9 cellular contexts compared by ENCODE assay signal in genomic region chrX:149525903-149526302, GRCh38. TPM values are rescaled to one million over a fixed set of nuclear protein-coding genes. Genes with fewer than 3 reads are reported as not detected.
DNase-seq lines count a peak whose midpoint lies in the region; ATAC-seq and TF ChIP-seq lines count a peak whose summit lies in the region.
"Not testable (repeated sequence)": the region's sequence is repeated elsewhere in the genome, so short reads cannot be mapped to it uniquely, and the experiment has no call there.
"Had no signal": no experiment of that assay in that cellular context is flagged by ENCODE, and none has a peak within 500 bp of the region (broad histone marks: within the 10 kb centered on the region; RNA-seq: fewer than 3 reads in every experiment).

No MANE protein-coding gene starts in this region.

- H3K4me3 ChIP-seq in SK-N-SH (ENCODE audit: low read depth in 2 of 2, low read length in 1 of 2); right cardiac atrium (ENCODE audit: low read length): not testable (repeated sequence)

- H3K27ac ChIP-seq in SK-N-SH (ENCODE audit: low read depth in 2 of 2, low read length in 1 of 2) (peak overlapping the region; percentile 32 to 45; a peak in 2 of 4 replicates), right cardiac atrium (ENCODE audit: low read length) (peak overlapping the region; percentile 67)

- TF ChIP-seq RAD21 in SK-N-SH (IDR thresholded peaks at IDR 0.05; ENCODE audit: low read length), result not testable (repeated sequence)

- H3K27ac Mint-ChIP-seq in activated naive CD4-positive, alpha-beta T cell treated with anti-CD3 and anti-CD28 coated beads for 36 hours, result peak overlapping the region; percentile 73
- peak overlapping the region; percentile 69 for H3K27ac Mint-ChIP-seq in stimulated activated memory B cell treated with anti-CD40 and anti-IgM and Interleukin-4, amounts not matched to agents 10 μg/mL and 1 μg/mL and 100 μg/mL, for 72 hours

- not testable (repeated sequence) for H2AFZ ChIP-seq in SK-N-SH (ENCODE audit: low read depth)

- H3F3A ChIP-seq in SK-N-SH (replicated peaks; ENCODE audit: insufficient read depth), result not testable (repeated sequence)

- CTCF ChIA-PET in SK-N-SH (lab: Yijun Ruan, JAX), result interaction anchor here (1.2 kb wide), 1 partner anchor 14 kb away, joined by 6 read pairs; no protein-coding TSS in a partner anchor
- CTCF ChIA-PET in activated naive CD4-positive, alpha-beta T cell treated with anti-CD3 and anti-CD28 coated beads for 36 hours (lab: Charles Lee), result not testable (repeated sequence)

- H3K4me3 Mint-ChIP-seq in activated naive CD4-positive, alpha-beta T cell treated with anti-CD3 and anti-CD28 coated beads for 36 hours, result not testable (repeated sequence)
- H3K4me3 Mint-ChIP-seq in stimulated activated memory B cell treated with anti-CD40 and anti-IgM and Interleukin-4, amounts not matched to agents 10 μg/mL and 1 μg/mL and 100 μg/mL, for 72 hours, result peak overlapping the region; percentile 57

- H3K36me3 ChIP-seq in SK-N-SH (replicated peaks in 1 of 2; ENCODE audit: control insufficient read depth in 1 of 2, insufficient read depth in 2 of 2, low read length in 1 of 2), result not testable (repeated sequence)

- TF ChIP-seq CTCF in SK-N-SH (IDR thresholded peaks at IDR 0.05), result not testable (repeated sequence)

- POLR2A ChIA-PET in SK-N-SH (lab: Yijun Ruan, JAX), result not testable (repeated sequence)

- peaks cover 28% of the 10 kb centered on the region for H3K4me1 Mint-ChIP-seq in activated naive CD4-positive, alpha-beta T cell treated with anti-CD3 and anti-CD28 coated beads for 36 hours (ENCODE audit: low read depth)
- H3K4me1 Mint-ChIP-seq in stimulated activated memory B cell treated with anti-CD40 and anti-IgM and Interleukin-4, amounts not matched to agents 10 μg/mL and 1 μg/mL and 100 μg/mL, for 72 hours, result not testable (repeated sequence)

- not testable (repeated sequence) for H3K36me3 Mint-ChIP-seq in activated naive CD4-positive, alpha-beta T cell treated with anti-CD3 and anti-CD28 coated beads for 36 hours (ENCODE audit: low read depth); stimulated activated memory B cell treated with anti-CD40 and anti-IgM and Interleukin-4, amounts not matched to agents 10 μg/mL and 1 μg/mL and 100 μg/mL, for 72 hours

- not testable (repeated sequence) for H3K79me2 ChIP-seq in SK-N-SH (ENCODE audit: insufficient read depth)

- peak overlapping the region; percentile 33; the same call in 1 of the 2 replicates for H3K9ac ChIP-seq in SK-N-SH

- not testable (repeated sequence) for H3K27me3 ChIP-seq in SK-N-SH (ENCODE audit: insufficient read depth); right cardiac atrium (ENCODE audit: control insufficient read depth, insufficient read depth)

- not testable (repeated sequence) for H3K27me3 Mint-ChIP-seq in activated naive CD4-positive, alpha-beta T cell treated with anti-CD3 and anti-CD28 coated beads for 36 hours (ENCODE audit: low read depth); stimulated activated memory B cell treated with anti-CD40 and anti-IgM and Interleukin-4, amounts not matched to agents 10 μg/mL and 1 μg/mL and 100 μg/mL, for 72 hours

- DNase-seq in DMS53 (lab: John Stamatoyannopoulos, UW) (peak; percentile 32), right cardiac atrium (peak in 1 of 3 donors; percentile 33)
- not testable (repeated sequence) for DNase-seq in SK-N-SH; activated naive CD4-positive, alpha-beta T cell treated with anti-CD3 and anti-CD28 coated beads for 36 hours

- peaks cover 0 to 13% of the 10 kb centered on the region in 2 experiments; a peak in 1 of 4 replicates for H3K4me1 ChIP-seq in SK-N-SH (ENCODE audit: control insufficient read depth in 1 of 2, insufficient read depth in 2 of 2, low read depth in 1 of 2, low read length in 1 of 2)
- not testable (repeated sequence) for H3K4me1 ChIP-seq in right cardiac atrium (ENCODE audit: control insufficient read depth, insufficient read depth, low read length)

- not testable (repeated sequence) for H3K9me3 Mint-ChIP-seq in activated naive CD4-positive, alpha-beta T cell treated with anti-CD3 and anti-CD28 coated beads for 36 hours; stimulated activated memory B cell treated with anti-CD40 and anti-IgM and Interleukin-4, amounts not matched to agents 10 μg/mL and 1 μg/mL and 100 μg/mL, for 72 hours

- not testable (repeated sequence) for H3K9me2 ChIP-seq in SK-N-SH

- ATAC-seq in GM19455 (IDR thresholded peaks at IDR 0.05; ENCODE audit: unreplicated experiment) (peak; percentile 58), HG02840 (IDR thresholded peaks at IDR 0.05; ENCODE audit: low FRiP score, unreplicated experiment) (peak; percentile 44), HG03469 (IDR thresholded peaks at IDR 0.05; ENCODE audit: unreplicated experiment) (peak; percentile 30), right cardiac atrium (peak; percentile 15 to 24)
- ATAC-seq in stimulated activated memory B cell treated with anti-CD40 and anti-IgM and Interleukin-4, amounts not matched to agents 10 μg/mL and 1 μg/mL and 100 μg/mL, for 72 hours, result peak; percentile 73

- H3K9me3 ChIP-seq in SK-N-SH; right cardiac atrium (ENCODE audit: control insufficient read depth, low read length): not testable (repeated sequence)

- not testable (repeated sequence) for H4K20me1 ChIP-seq in SK-N-SH (ENCODE audit: insufficient read depth)

- intact Hi-C loops in activated naive CD4-positive, alpha-beta T cell treated with anti-CD3 and anti-CD28 coated beads for 36 hours (cut with micrococcal nuclease), result loop anchor here (5.0 kb wide), 2 partner anchors 106 to 301 kb away; partner anchors contain the start of gene TMEM185A
- intact Hi-C loops in right cardiac atrium (cut with DNase I), result not testable (repeated sequence)

- WGBS in SK-N-SH (ENCODE audit: low lambda C conversion rate), result 52% methylated on average over 4 of the region's 5 CpGs
- WGBS in right cardiac atrium, result 41% methylated on average over 5 of the region's 5 CpGs

- TF ChIP-seq EP300 in SK-N-SH (IDR thresholded peaks at IDR 0.05; ENCODE audit: borderline replicate concordance in 1 of 2, low read depth in 1 of 2, low read length in 1 of 2), result not testable (repeated sequence)

- H3K4me2 ChIP-seq in SK-N-SH, result not testable (repeated sequence)

RNA-seq across cellular contexts. Expression of gene EOLA1, which starts 14.9 kb away (rescaled TPM):
- 16.3 and 16.5 TPM in 2 replicates for polyA plus RNA-seq in SK-N-SH (2012; rRNA removed)
- 12.3 and 12.8 TPM in 2 replicates for polyA plus RNA-seq in SK-N-SH (2012; cell fraction: cytosol; rRNA removed)
- 43.3 and 55.3 TPM in 2 replicates for polyA plus RNA-seq in SK-N-SH (2012; cell fraction: nucleus; rRNA removed)
- total RNA-seq in activated naive CD4-positive, alpha-beta T cell treated with anti-CD3 and anti-CD28 coated beads for 36 hours, result 10 to 100 TPM; 14.7 to 16.2 TPM
- 10 to 100 TPM; 23.8 to 29.6 (median 26.8) TPM for total RNA-seq in right cardiac atrium
- polyA plus RNA-seq in right cardiac atrium, result 26.0 TPM

RNA-seq across cellular contexts. Expression of gene IDS, which starts 20.8 kb away (rescaled TPM):
- polyA plus RNA-seq in SK-N-SH (2012; rRNA removed) (78.4 and 103 TPM in 2 replicates), right cardiac atrium (43.8 TPM)
- 80.5 and 85.0 TPM in 2 replicates for polyA plus RNA-seq in SK-N-SH (2012; cell fraction: cytosol; rRNA removed)
- polyA plus RNA-seq in SK-N-SH (2012; cell fraction: nucleus; rRNA removed), result 84.6 and 97.3 TPM in 2 replicates
- total RNA-seq in activated naive CD4-positive, alpha-beta T cell treated with anti-CD3 and anti-CD28 coated beads for 36 hours, result 10 to 100 TPM; 39.9 to 43.1 TPM
- total RNA-seq in right cardiac atrium, result 100 to 1,000 TPM in 3 of 4 donors, 10 to 100 TPM in 1; 89.7 to 107 (median 103) TPM

RNA-seq across cellular contexts. Expression of gene HSFX3, which starts 23.8 kb away (rescaled TPM):
- not detected in 2 replicates for polyA plus RNA-seq in SK-N-SH (2012; rRNA removed)
- not detected in 2 replicates for polyA plus RNA-seq in SK-N-SH (2012; cell fraction: cytosol; rRNA removed)
- polyA plus RNA-seq in SK-N-SH (2012; cell fraction: nucleus; rRNA removed), result not detected in 2 replicates
- not detected for total RNA-seq in activated naive CD4-positive, alpha-beta T cell treated with anti-CD3 and anti-CD28 coated beads for 36 hours
- not detected for total RNA-seq in right cardiac atrium
- not detected for polyA plus RNA-seq in right cardiac atrium
- total RNA-seq: mesothelial cell of epicardium had no signal

Comparison
In these comparisons a context has a peak if more than half of its experiments do, and no peak if none do; other contexts are left out.
1. ATAC-seq: peak in every context shown above with its lines; median percentile 73 in stimulated activated memory B cell treated with anti-CD40 and anti-IgM and Interleukin-4, amounts not matched to agents 10 μg/mL and 1 μg/mL and 100 μg/mL, for 72 hours; 58 in GM19455; 44 in HG02840; 30 in HG03469; 20 in right cardiac atrium.